Comparison of ENCODE assay signal across 13 cellular contexts in genomic region chr5:154309361-154309725, GRCh38.
DNase-seq lines count a peak whose midpoint lies in the region; ATAC-seq, FAIRE-seq and TF ChIP-seq lines count a peak whose summit lies in the region.
"Had no signal": no experiment of that assay in that cellular context is flagged by ENCODE, and none has a peak within 500 bp of the region (broad histone marks: within the 10 kb centered on the region; RNA-seq: fewer than 3 reads in every experiment).

No MANE protein-coding gene starts in this region.

- H3K27me3 ChIP-seq in AG04450 (ENCODE audit: control insufficient read depth, insufficient read depth, low read length) = no peaks in the 10 kb centered on the region
- H3K27me3 ChIP-seq in adipocyte (replicated peaks; ENCODE audit: control insufficient read depth, insufficient read depth, low read length) = no peaks in the 10 kb centered on the region
- H3K27me3 ChIP-seq: body of pancreas had no signal

- no peak for TF ChIP-seq CTCF in AG04450 (IDR thresholded peaks at IDR 0.05; ENCODE audit: low read depth, low read length)

- no peak for ATAC-seq in GM18517 (IDR thresholded peaks at IDR 0.05; ENCODE audit: unreplicated experiment)
- ATAC-seq: body of pancreas, psoas muscle had no signal

- peaks cover 18% of the 10 kb centered on the region for H3K4me1 ChIP-seq in adipocyte (ENCODE audit: control insufficient read depth, insufficient read depth, low read length)
- H3K4me1 ChIP-seq: body of pancreas had no signal

- no peak overlapping the region for H3K4me3 ChIP-seq in AG04450 (ENCODE audit: low read depth, low read length)
- no peak overlapping the region for H3K4me3 ChIP-seq in adipocyte (ENCODE audit: low read length)
- H3K4me3 ChIP-seq: body of pancreas, psoas muscle had no signal

- no peaks in the 10 kb centered on the region; the same call in none of the 2 replicates for H3K9me3 ChIP-seq in AG04450 (ENCODE audit: control insufficient read depth, insufficient read depth, low read length)
- H3K9me3 ChIP-seq in adipocyte (ENCODE audit: control insufficient read depth, low read length) = peaks cover 13% of the 10 kb centered on the region
- H3K9me3 ChIP-seq: body of pancreas had no signal

- POLR2A ChIA-PET in AG04450 (lab: Yijun Ruan, JAX) = interaction anchor here (1.2 to 1.5 kb wide), 2 partner anchors 23 to 32 kb away, joined by 4 to 7 read pairs; no protein-coding TSS in a partner anchor

- H3K27ac ChIP-seq in AG04450 (ENCODE audit: low read depth, low read length) = peak overlapping the region; percentile 31
- H3K27ac ChIP-seq: body of pancreas, C4-2B, psoas muscle had no signal

- CTCF ChIA-PET in AG04450 (lab: Charles Lee) = interaction anchor here (0.7 to 2.4 kb wide), 3 partner anchors 24 to 112 kb away, joined by 3 to 12 read pairs (median 4); no protein-coding TSS in a partner anchor

- peaks cover 8% of the 10 kb centered on the region for H3K36me3 ChIP-seq in adipocyte (ENCODE audit: control insufficient read depth, insufficient read depth, low read length, severe bottlenecking)

- DNase-seq in AG04450 (ENCODE audit: low read depth, low spot score) (no peak), H54 (ENCODE audit: insufficient read length, low spot score) (peak; percentile 26), adipocyte (ENCODE audit: low read depth) (peak; percentile 51), islet precursor cell (peak; percentile 62), GM19240 (ENCODE audit: insufficient read length, low spot score) (no peak), NCI-H1436 treated with DMSO at 0.1 percent for 48 hours (lab: John Stamatoyannopoulos, UW) (no peak)
- no peak for DNase-seq in activated CD8-positive, alpha-beta memory T cell treated with anti-CD3 and anti-CD28 coated beads, Interleukin-2, amount 50 U/mL, for 4 hours
- DNase-seq: body of pancreas; GDM1; psoas muscle; stimulated activated CD4-positive, alpha-beta T cell treated with anti-CD3 and anti-CD28 coated beads, Interleukin-4, amount 100 ng/mL, for 24 hours had no signal

- H3K9ac ChIP-seq in adipocyte (ENCODE audit: low read length) = no peak overlapping the region

- FAIRE-seq in H54 (lab: Jason Lieb, UNC) = peak; percentile 83

- TF ChIP-seq POLR2A in H54 (IDR thresholded peaks at IDR 0.05; ENCODE audit: low read depth, low read length) = no peak

Comparison
In these comparisons a context has a peak if more than half of its experiments do, and no peak if none do; other contexts are left out.
1. DNase-seq: peak in H54 (single experiment), adipocyte (single experiment) and islet precursor cell (single experiment); none in AG04450 (single experiment), activated CD8-positive, alpha-beta memory T cell treated with anti-CD3 and anti-CD28 coated beads, Interleukin-2, amount 50 U/mL, for 4 hours (single experiment), GM19240 (single experiment) and NCI-H1436 treated with DMSO at 0.1 percent for 48 hours (single experiment).